ENCODE assay signal across 12 cellular contexts in the genomic region with DNA sequence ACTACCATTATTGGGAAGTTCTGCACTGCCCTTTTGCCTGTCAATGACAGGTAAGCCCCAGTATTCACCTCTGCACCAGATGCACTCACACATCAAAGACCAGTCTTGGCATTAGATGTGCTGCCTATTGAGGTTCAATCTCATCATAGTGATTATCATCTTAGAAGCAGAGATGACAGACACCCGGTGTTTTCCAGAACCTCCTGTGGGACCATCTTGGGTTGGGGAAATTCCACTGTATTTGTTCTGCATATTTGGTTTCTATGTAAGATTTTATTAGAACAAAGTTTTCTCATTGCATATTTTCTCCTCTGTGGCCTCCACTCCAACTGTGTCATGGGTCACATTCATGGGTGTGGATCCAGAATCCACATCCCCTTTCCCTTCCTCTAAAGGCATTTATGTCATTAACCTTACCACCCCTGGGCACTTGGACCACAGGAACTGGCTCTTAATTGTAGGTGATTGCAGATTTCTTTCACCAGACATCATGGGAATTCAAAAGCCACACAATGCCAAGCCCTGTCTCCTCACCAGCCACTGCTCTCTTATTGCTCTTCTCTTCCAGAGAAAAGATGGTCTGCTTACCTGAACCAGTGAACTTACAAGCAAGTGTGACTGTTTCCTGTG. TPM values are rescaled to one million over a fixed set of nuclear protein-coding genes. Genes with fewer than 3 reads are reported as not detected.
DNase-seq lines count a peak whose midpoint lies in the region; ATAC-seq and TF ChIP-seq lines count a peak whose summit lies in the region.
"Had no signal": no experiment of that assay in that cellular context is flagged by ENCODE, and none has a peak within 500 bp of the region (broad histone marks: within the 10 kb centered on the region; RNA-seq: fewer than 3 reads in every experiment).

No MANE protein-coding gene starts in this region.

- H3F3A ChIP-seq in SK-N-SH (replicated peaks; ENCODE audit: insufficient read depth) = no peaks in the 10 kb centered on the region

- no peak for TF ChIP-seq EP300 in SK-N-SH (IDR thresholded peaks at IDR 0.05; ENCODE audit: borderline replicate concordance in 1 of 2, low read depth in 1 of 2, low read length in 1 of 2)

- H3K9ac ChIP-seq in SK-N-SH = no peak overlapping the region

- DNase-seq in heart right ventricle (no peak), Right ventricle myocardium superior (no peak), fibroblast of gingiva (ENCODE audit: low read depth) (peak; percentile 8), cerebellar cortex (ENCODE audit: low spot score) (no peak), NCI-H1092 (lab: John Stamatoyannopoulos, UW) (no peak), SK-N-SH (no peak), SK-N-DZ (ENCODE audit: low spot score) (no peak)

- H3K36me3 ChIP-seq in heart right ventricle = no peaks in the 10 kb centered on the region
- no peaks in the 10 kb centered on the region for H3K36me3 ChIP-seq in SK-N-SH (replicated peaks in 1 of 2; ENCODE audit: control insufficient read depth in 1 of 2, insufficient read depth in 2 of 2, low read length in 1 of 2)
- H3K36me3 ChIP-seq: neutrophil had no signal

- H3K9me2 ChIP-seq in SK-N-SH = no peaks in the 10 kb centered on the region

- H3K27me3 ChIP-seq in heart right ventricle = no peaks in the 10 kb centered on the region
- H3K27me3 ChIP-seq in SK-N-SH (ENCODE audit: insufficient read depth) = no peaks in the 10 kb centered on the region
- H3K27me3 ChIP-seq: neutrophil had no signal

- H4K20me1 ChIP-seq in SK-N-SH (ENCODE audit: insufficient read depth) = no peaks in the 10 kb centered on the region

- no peaks in the 10 kb centered on the region for H3K9me3 ChIP-seq in heart right ventricle
- H3K9me3 ChIP-seq in SK-N-SH = no peaks in the 10 kb centered on the region
- H3K9me3 ChIP-seq: neutrophil had no signal

- TF ChIP-seq CTCF in heart right ventricle (IDR thresholded peaks at IDR 0.05) (no peak), SK-N-SH (IDR thresholded peaks at IDR 0.05) (no peak)

- ATAC-seq in heart right ventricle (peak in 6 of 8 donors; percentile 22 to 42 (median 38)), Right ventricle myocardium superior (ENCODE audit: poor library complexity) (no peak), HG03139 (IDR thresholded peaks at IDR 0.05; ENCODE audit: unreplicated experiment) (peak; percentile 18)

- H2AFZ ChIP-seq in SK-N-SH (ENCODE audit: low read depth) = no peak overlapping the region

- H3K79me2 ChIP-seq in SK-N-SH (ENCODE audit: insufficient read depth) = no peaks in the 10 kb centered on the region

- no peak overlapping the region for H3K4me3 ChIP-seq in heart right ventricle
- no peak overlapping the region for H3K4me3 ChIP-seq in SK-N-SH (ENCODE audit: low read depth in 2 of 2, low read length in 1 of 2)
- H3K4me3 ChIP-seq: SK-N-MC had no signal

- TF ChIP-seq RAD21 in SK-N-SH (IDR thresholded peaks at IDR 0.05; ENCODE audit: low read length) = no peak

- no peak overlapping the region for H3K4me2 ChIP-seq in SK-N-SH

- POLR2A ChIA-PET in SK-N-SH (lab: Yijun Ruan, JAX) = no interaction called here

- WGBS in heart right ventricle, 2 donors = 46 to 53% methylated on average over 1 of the region's 1 CpG
- 100% methylated on average over 1 of the region's 1 CpG for WGBS in SK-N-SH (ENCODE audit: low lambda C conversion rate)

- CTCF ChIA-PET in SK-N-SH (lab: Yijun Ruan, JAX) = interaction anchor here (1.0 kb wide), 1 partner anchor 61 kb away, joined by 3 read pairs; no protein-coding TSS in a partner anchor

- intact Hi-C loops in heart right ventricle (cut with DNase I) (no loop called here), Right ventricle myocardium superior (cut with DNase I) (no loop called here)

- peaks cover 3 to 75% (median 59%) of the 10 kb centered on the region in 9 donors for H3K4me1 ChIP-seq in heart right ventricle
- peaks cover 5 to 19% of the 10 kb centered on the region in 2 experiments; a peak in 3 of 4 replicates for H3K4me1 ChIP-seq in SK-N-SH (ENCODE audit: control insufficient read depth in 1 of 2, insufficient read depth in 2 of 2, low read depth in 1 of 2, low read length in 1 of 2)

- H3K27ac ChIP-seq in heart right ventricle = peak overlapping the region in 9 of 10 donors; percentile 5 to 84 (median 69)
- H3K27ac ChIP-seq in SK-N-SH (ENCODE audit: low read depth in 2 of 2, low read length in 1 of 2) = no peak overlapping the region
- H3K27ac ChIP-seq: C4-2B, HL-60, neutrophil, SK-N-MC had no signal

TF ChIP-seq in SK-N-SH, 30 proteins besides CTCF, POLR2A, EP300 and RAD21 (continues in another document):
- no peak for TF ChIP-seq FOXM1 (IDR thresholded peaks at IDR 0.05; ENCODE audit: low read depth)
- no peak for TF ChIP-seq POLR2AphosphoS5 (IDR thresholded peaks at IDR 0.05; ENCODE audit: low read depth, low read length)
- no peak for TF ChIP-seq TAF1 (IDR thresholded peaks at IDR 0.05; ENCODE audit: borderline replicate concordance, low read depth, low read length)
- no peak for TF ChIP-seq TEAD4 (IDR thresholded peaks at IDR 0.05; ENCODE audit: borderline replicate concordance, insufficient read depth)
- no peak for TF ChIP-seq RCOR1 (IDR thresholded peaks at IDR 0.05; ENCODE audit: low read length)
- TF ChIP-seq, protein P1, sequence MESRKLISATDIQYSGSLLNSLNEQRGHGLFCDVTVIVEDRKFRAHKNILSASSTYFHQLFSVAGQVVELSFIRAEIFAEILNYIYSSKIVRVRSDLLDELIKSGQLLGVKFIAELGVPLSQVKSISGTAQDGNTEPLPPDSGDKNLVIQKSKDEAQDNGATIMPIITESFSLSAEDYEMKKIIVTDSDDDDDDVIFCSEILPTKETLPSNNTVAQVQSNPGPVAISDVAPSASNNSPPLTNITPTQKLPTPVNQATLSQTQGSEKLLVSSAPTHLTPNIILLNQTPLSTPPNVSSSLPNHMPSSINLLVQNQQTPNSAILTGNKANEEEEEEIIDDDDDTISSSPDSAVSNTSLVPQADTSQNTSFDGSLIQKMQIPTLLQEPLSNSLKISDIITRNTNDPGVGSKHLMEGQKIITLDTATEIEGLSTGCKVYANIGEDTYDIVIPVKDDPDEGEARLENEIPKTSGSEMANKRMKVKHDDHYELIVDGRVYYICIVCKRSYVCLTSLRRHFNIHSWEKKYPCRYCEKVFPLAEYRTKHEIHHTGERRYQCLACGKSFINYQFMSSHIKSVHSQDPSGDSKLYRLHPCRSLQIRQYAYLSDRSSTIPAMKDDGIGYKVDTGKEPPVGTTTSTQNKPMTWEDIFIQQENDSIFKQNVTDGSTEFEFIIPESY (IDR thresholded peaks at IDR 0.05; ENCODE audit: borderline replicate concordance, low read depth) = no peak
- TF ChIP-seq GATA2 (CRISPR knock-in tag; IDR thresholded peaks at IDR 0.05) = no peak
- TF ChIP-seq NRF1 (IDR thresholded peaks at IDR 0.05; ENCODE audit: low read depth, low read length) = no peak

RNA-seq across cellular contexts. Expression of gene PLA1A, which starts 31.2 kb away (rescaled TPM):
- 10 to 100 TPM in 1 of 10 donors, 1 to 10 TPM in 6, under 1 TPM in 3; 0.55 to 19.3 (median 1.9) TPM for total RNA-seq in heart right ventricle
- polyA plus RNA-seq in heart right ventricle = 1 to 10 TPM; 1.1 to 3.7 TPM
- total RNA-seq in Right ventricle myocardium superior = 1.6 TPM
- polyA plus RNA-seq in SK-N-SH (2012; rRNA removed) = 0.08 TPM in 1 of 2 replicates, not detected in the other
- 0.09 TPM in 1 of 2 replicates, not detected in the other for polyA plus RNA-seq in SK-N-SH (2012; cell fraction: cytosol; rRNA removed)
- 0.06 TPM in 1 of 2 replicates, not detected in the other for polyA plus RNA-seq in SK-N-SH (2012; cell fraction: nucleus; rRNA removed)
- polyA plus RNA-seq in SK-N-DZ (2014; cell fraction: cytosol; rRNA removed) = not detected in 2 replicates
- polyA plus RNA-seq in SK-N-DZ (2014; cell fraction: nucleus; rRNA removed) = not detected in 2 replicates

RNA-seq across cellular contexts. Expression of gene POPDC2, which starts 31.5 kb away (rescaled TPM):
- 100 to 1,000 TPM; 598 to 928 (median 732) TPM for total RNA-seq in heart right ventricle
- 100 to 1,000 TPM; 351 to 805 TPM for polyA plus RNA-seq in heart right ventricle
- 538 TPM for total RNA-seq in Right ventricle myocardium superior
- 19.9 and 38.8 TPM in 2 replicates for polyA plus RNA-seq in SK-N-SH (2012; rRNA removed)
- polyA plus RNA-seq in SK-N-SH (2012; cell fraction: cytosol; rRNA removed) = 21.0 and 24.0 TPM in 2 replicates
- polyA plus RNA-seq in SK-N-SH (2012; cell fraction: nucleus; rRNA removed) = 45.1 and 48.3 TPM in 2 replicates
- 0.17 and 1.8 TPM in 2 replicates for polyA plus RNA-seq in SK-N-DZ (2014; cell fraction: cytosol; rRNA removed)
- 0.50 and 1.8 TPM in 2 replicates for polyA plus RNA-seq in SK-N-DZ (2014; cell fraction: nucleus; rRNA removed)

RNA-seq across cellular contexts. Expression of gene COX17, which starts 48.3 kb away (rescaled TPM):
- total RNA-seq in heart right ventricle = 100 to 1,000 TPM in 6 of 10 donors, 10 to 100 TPM in 4; 76.2 to 175 (median 107) TPM
- polyA plus RNA-seq in heart right ventricle = 100 to 1,000 TPM; 228 to 733 TPM
- total RNA-seq in Right ventricle myocardium superior = 168 TPM
- 15.1 and 21.5 TPM in 2 replicates for polyA plus RNA-seq in SK-N-SH (2012; rRNA removed)
- polyA plus RNA-seq in SK-N-SH (2012; cell fraction: cytosol; rRNA removed) = 19.7 and 24.6 TPM in 2 replicates
- 3.6 and 8.3 TPM in 2 replicates for polyA plus RNA-seq in SK-N-SH (2012; cell fraction: nucleus; rRNA removed)
- polyA plus RNA-seq in SK-N-DZ (2014; cell fraction: cytosol; rRNA removed) = 27.6 and 28.1 TPM in 2 replicates
- polyA plus RNA-seq in SK-N-DZ (2014; cell fraction: nucleus; rRNA removed) = 24.5 and 26.3 TPM in 2 replicates

RNA-seq across cellular contexts. Expression of gene ADPRH, which starts 49.6 kb away (rescaled TPM):
- 10 to 100 TPM in 6 of 10 donors, 1 to 10 TPM in 4; 7.5 to 16.9 (median 12.6) TPM for total RNA-seq in heart right ventricle
- polyA plus RNA-seq in heart right ventricle = 1 to 10 TPM; 5.6 to 7.9 TPM
- total RNA-seq in Right ventricle myocardium superior = 12.2 TPM
- polyA plus RNA-seq in SK-N-SH (2012; rRNA removed) = 0.08 TPM in 1 of 2 replicates, not detected in the other
- 0.03 TPM in 2 replicates for polyA plus RNA-seq in SK-N-SH (2012; cell fraction: cytosol; rRNA removed)
- not detected in 2 replicates for polyA plus RNA-seq in SK-N-SH (2012; cell fraction: nucleus; rRNA removed)
- polyA plus RNA-seq in SK-N-DZ (2014; cell fraction: cytosol; rRNA removed) = not detected in 2 replicates
- 0.09 TPM in 1 of 2 replicates, not detected in the other for polyA plus RNA-seq in SK-N-DZ (2014; cell fraction: nucleus; rRNA removed)

Comparison
In these comparisons a context has a peak if more than half of its experiments do, and no peak if none do; other contexts are left out.
1. H3K27ac ChIP-seq: peak in heart right ventricle (9 of 10); none in SK-N-SH (0 of 2).